In the genomic region with DNA sequence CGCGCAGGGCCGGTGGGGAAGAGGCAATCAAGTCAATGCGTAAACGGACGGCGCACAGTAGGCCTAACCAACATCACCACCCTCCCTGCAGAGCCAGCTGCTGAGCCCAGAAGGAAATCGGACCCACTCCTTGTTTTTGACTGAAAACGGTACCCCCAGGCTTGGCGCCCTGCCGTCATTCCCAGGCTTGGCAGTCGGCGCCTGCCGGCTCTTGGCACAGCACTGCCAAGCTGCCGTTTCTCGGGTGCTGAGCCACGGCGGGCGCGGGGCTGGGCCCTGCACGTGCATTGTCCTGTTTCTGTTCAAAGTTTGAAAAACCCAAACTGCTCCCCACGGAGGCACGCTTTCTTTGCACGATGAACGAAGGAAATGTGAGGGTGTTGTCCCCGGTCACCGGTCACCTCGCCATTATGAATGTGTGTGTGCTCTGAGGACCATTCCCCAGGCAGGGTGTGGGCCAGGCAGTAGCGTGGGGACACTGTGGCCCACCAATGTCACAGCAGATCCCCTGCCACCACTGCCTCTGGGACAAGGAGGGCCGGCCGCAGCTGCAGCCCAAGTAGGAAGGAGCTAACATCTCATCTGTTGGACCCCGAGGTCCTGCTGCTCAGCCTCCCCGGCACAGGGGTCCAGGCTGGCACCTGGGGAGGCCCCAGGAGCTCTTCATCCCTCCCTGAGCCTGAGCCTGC, we compare ENCODE assay signal across 20 cellular contexts. TPM values are rescaled to one million over a fixed set of nuclear protein-coding genes. Genes with fewer than 3 reads are reported as not detected.
"Had no signal": no experiment of that assay in that cellular context is flagged by ENCODE, and none has a peak within 500 bp of the region (broad histone marks: within the 10 kb centered on the region; RNA-seq: fewer than 3 reads in every experiment).

No MANE protein-coding gene starts in this region.

- H3K4me1 Mint-ChIP-seq: activated CD4-positive, alpha-beta T cell treated with anti-CD3 and anti-CD28 coated beads, Interleukin-2, amount 10 ng/mL, durations not matched to agents 7 days and 5 days; activated naive CD8-positive, alpha-beta T cell treated with anti-CD3 and anti-CD28 coated beads, Interleukin-2, amount 10 ng/mL, durations not matched to agents 7 days and 5 days; stimulated activated naive B cell treated with anti-CD40 and anti-IgM and Interleukin-4, amounts not matched to agents 10 μg/mL and 1 μg/mL and 100 μg/mL, for 72 hours had no signal

- H3K36me3 Mint-ChIP-seq: activated naive CD8-positive, alpha-beta T cell treated with anti-CD3 and anti-CD28 coated beads, Interleukin-2, amount 10 ng/mL, durations not matched to agents 7 days and 5 days; stimulated activated naive B cell treated with anti-CD40 and anti-IgM and Interleukin-4, amounts not matched to agents 10 μg/mL and 1 μg/mL and 100 μg/mL, for 72 hours had no signal

- H3K27me3 Mint-ChIP-seq: activated CD4-positive, alpha-beta T cell treated with anti-CD3 and anti-CD28 coated beads, Interleukin-2, amount 10 ng/mL, durations not matched to agents 7 days and 5 days; activated naive CD8-positive, alpha-beta T cell treated with anti-CD3 and anti-CD28 coated beads, Interleukin-2, amount 10 ng/mL, durations not matched to agents 7 days and 5 days had no signal

- DNase-seq: activated CD4-positive, alpha-beta T cell treated with anti-CD3 and anti-CD28 coated beads, Interleukin-2, amount 10 ng/mL, durations not matched to agents 7 days and 5 days; activated CD4-positive, CD25-positive, alpha-beta regulatory T cell; activated naive CD4-positive, alpha-beta T cell; activated naive CD8-positive, alpha-beta T cell treated with anti-CD3 and anti-CD28 coated beads, Interleukin-2, amount 10 ng/mL, durations not matched to agents 7 days and 5 days; aorta; nephron progenitor cell; retina; stimulated activated CD4-positive, alpha-beta T cell treated with anti-CD3 and anti-CD28 coated beads, Interleukin-2, amount 100 ng/mL, for 48 hours; stimulated activated naive B cell treated with anti-CD40 and anti-IgM and Interleukin-4, amounts not matched to agents 10 μg/mL and 1 μg/mL and 100 μg/mL, for 72 hours had no signal

- H3K27ac Mint-ChIP-seq: activated CD4-positive, alpha-beta T cell treated with anti-CD3 and anti-CD28 coated beads, Interleukin-2, amount 10 ng/mL, durations not matched to agents 7 days and 5 days; activated naive CD8-positive, alpha-beta T cell treated with anti-CD3 and anti-CD28 coated beads, Interleukin-2, amount 10 ng/mL, durations not matched to agents 7 days and 5 days; activated T-helper 1 cell treated with anti-CD3 and anti-CD28 coated beads, Interleukin-12 subunit alpha, Interleukin-12 subunit beta, Interleukin-2, Interleukin-4 antibody, amounts not matched to agents 30 ng/mL and 10 ng/mL and 1 ng/mL, durations not matched to agents 14 hours and 24 hours and 36 hours; nephron progenitor cell; stimulated activated naive B cell treated with anti-CD40 and anti-IgM and Interleukin-4, amounts not matched to agents 10 μg/mL and 1 μg/mL and 100 μg/mL, for 72 hours had no signal

- H3K4me3 Mint-ChIP-seq: activated CD4-positive, alpha-beta T cell treated with anti-CD3 and anti-CD28 coated beads, Interleukin-2, amount 10 ng/mL, durations not matched to agents 7 days and 5 days; activated naive CD8-positive, alpha-beta T cell treated with anti-CD3 and anti-CD28 coated beads, Interleukin-2, amount 10 ng/mL, durations not matched to agents 7 days and 5 days; activated T-helper 1 cell treated with anti-CD3 and anti-CD28 coated beads, Interleukin-12 subunit alpha, Interleukin-12 subunit beta, Interleukin-2, Interleukin-4 antibody, amounts not matched to agents 30 ng/mL and 10 ng/mL and 1 ng/mL, durations not matched to agents 14 hours and 24 hours and 36 hours; nephron progenitor cell; stimulated activated naive B cell treated with anti-CD40 and anti-IgM and Interleukin-4, amounts not matched to agents 10 μg/mL and 1 μg/mL and 100 μg/mL, for 72 hours had no signal

- H3K9me3 Mint-ChIP-seq: activated CD4-positive, alpha-beta T cell treated with anti-CD3 and anti-CD28 coated beads, Interleukin-2, amount 10 ng/mL, durations not matched to agents 7 days and 5 days; activated naive CD8-positive, alpha-beta T cell treated with anti-CD3 and anti-CD28 coated beads, Interleukin-2, amount 10 ng/mL, durations not matched to agents 7 days and 5 days; activated T-helper 1 cell treated with anti-CD3 and anti-CD28 coated beads, Interleukin-12 subunit alpha, Interleukin-12 subunit beta, Interleukin-2, Interleukin-4 antibody, amounts not matched to agents 30 ng/mL and 10 ng/mL and 1 ng/mL, durations not matched to agents 14 hours and 24 hours and 36 hours; nephron progenitor cell; stimulated activated naive B cell treated with anti-CD40 and anti-IgM and Interleukin-4, amounts not matched to agents 10 μg/mL and 1 μg/mL and 100 μg/mL, for 72 hours had no signal

- ATAC-seq: stimulated activated naive B cell treated with anti-CD40 and anti-IgM and Interleukin-4, amounts not matched to agents 10 μg/mL and 1 μg/mL and 100 μg/mL, for 72 hours had no signal

RNA-seq across cellular contexts. Expression of a gene that starts 20.0 kb away (rescaled TPM):
- total RNA-seq: activated CD4-positive, alpha-beta T cell treated with anti-CD3 and anti-CD28 coated beads, Interleukin-2, amount 10 ng/mL, durations not matched to agents 7 days and 5 days; activated naive CD8-positive, alpha-beta T cell treated with anti-CD3 and anti-CD28 coated beads, Interleukin-2, amount 10 ng/mL, durations not matched to agents 7 days and 5 days; activated T-helper 1 cell treated with anti-CD3 and anti-CD28 coated beads, Interleukin-12 subunit alpha, Interleukin-12 subunit beta, Interleukin-2, Interleukin-4 antibody, amounts not matched to agents 30 ng/mL and 10 ng/mL and 1 ng/mL, durations not matched to agents 14 hours and 24 hours and 36 hours; aorta; glomerular endothelial cell; mesenteric fat pad; skeletal muscle tissue; tibial nerve; vagina had no signal

RNA-seq across cellular contexts. Expression of a gene that starts 22.4 kb away (rescaled TPM):
- total RNA-seq: activated CD4-positive, alpha-beta T cell treated with anti-CD3 and anti-CD28 coated beads, Interleukin-2, amount 10 ng/mL, durations not matched to agents 7 days and 5 days; activated naive CD8-positive, alpha-beta T cell treated with anti-CD3 and anti-CD28 coated beads, Interleukin-2, amount 10 ng/mL, durations not matched to agents 7 days and 5 days; activated T-helper 1 cell treated with anti-CD3 and anti-CD28 coated beads, Interleukin-12 subunit alpha, Interleukin-12 subunit beta, Interleukin-2, Interleukin-4 antibody, amounts not matched to agents 30 ng/mL and 10 ng/mL and 1 ng/mL, durations not matched to agents 14 hours and 24 hours and 36 hours; aorta; bronchial epithelial cell; dermis microvascular lymphatic vessel endothelial cell; glomerular endothelial cell; kidney epithelial cell; lower leg skin; mesenteric fat pad; osteocyte; skeletal muscle tissue; tibial nerve; vagina had no signal
